ENCODE assay signal across 1 cellular context in genomic region chr7:24756545-24756988, GRCh38.
TF ChIP-seq lines count a peak whose summit lies in the region.

No MANE protein-coding gene starts in this region.

TF ChIP-seq in HepG2, 621 proteins besides CTCF, POLR2A, EP300 and RAD21 (continued from another document):
- TF ChIP-seq ZNF788 (CRISPR knock-in tag; IDR thresholded peaks at IDR 0.05; ENCODE audit: borderline replicate concordance) = no peak
- no peak for TF ChIP-seq AKAP8 (CRISPR knock-in tag; IDR thresholded peaks at IDR 0.05)
- no peak for TF ChIP-seq SRSF9 (IDR thresholded peaks at IDR 0.05; ENCODE audit: borderline replicate concordance, insufficient read depth, low read depth, low read length, poor library complexity, severe bottlenecking)
- no peak for TF ChIP-seq U2AF1 (optimal IDR thresholded peaks at IDR 0.05; ENCODE audit: low read depth, low read length)
- TF ChIP-seq MEIS2 (CRISPR knock-in tag; IDR thresholded peaks at IDR 0.05) = no peak
- no peak for TF ChIP-seq NR2F2 (IDR thresholded peaks at IDR 0.05; ENCODE audit: borderline replicate concordance, low read depth)
- no peak for TF ChIP-seq SAP130 (CRISPR knock-in tag; IDR thresholded peaks at IDR 0.05; ENCODE audit: low read depth)
- no peak for TF ChIP-seq REPIN1 (CRISPR knock-in tag; IDR thresholded peaks at IDR 0.05; ENCODE audit: borderline replicate concordance, low read depth)
- no peak for TF ChIP-seq ZNF781 (CRISPR knock-in tag; IDR thresholded peaks at IDR 0.05; ENCODE audit: borderline replicate concordance, not compliant biosample characterization)
- TF ChIP-seq WIZ (CRISPR knock-in tag; IDR thresholded peaks at IDR 0.05) = 0 out of 2 replicates have a peak, but pooled peaks have one; percentile 41
- TF ChIP-seq ZNF512 (CRISPR knock-in tag; IDR thresholded peaks at IDR 0.05) = no peak
- TF ChIP-seq SALL2 (CRISPR knock-in tag; IDR thresholded peaks at IDR 0.05) = no peak
- TF ChIP-seq PRPF4 (IDR thresholded peaks at IDR 0.05; ENCODE audit: low read depth, low read length, poor library complexity, severe bottlenecking) = no peak
- TF ChIP-seq MED1 (CRISPR knock-in tag; IDR thresholded peaks at IDR 0.05) = no peak
- 0 out of 2 replicates have a peak, but pooled peaks have one; percentile 47 for TF ChIP-seq ZSCAN29 (CRISPR knock-in tag; conservative IDR thresholded peaks at IDR 0.05)
- peak; percentile 19; the same call in 1 of the 2 replicates for TF ChIP-seq ZNF292 (CRISPR knock-in tag; IDR thresholded peaks at IDR 0.05; ENCODE audit: borderline replicate concordance, low read depth)
- TF ChIP-seq ASH2L (IDR thresholded peaks at IDR 0.05; ENCODE audit: insufficient read length, low read depth, low read length) = no peak
- TF ChIP-seq SCMH1 (CRISPR knock-in tag; IDR thresholded peaks at IDR 0.05; ENCODE audit: borderline replicate concordance) = no peak
- TF ChIP-seq FLYWCH1 (CRISPR knock-in tag; IDR thresholded peaks at IDR 0.05) = no peak
- TF ChIP-seq ZNF496 (CRISPR knock-in tag; IDR thresholded peaks at IDR 0.05; ENCODE audit: insufficient replicate concordance) = no peak
- no peak for TF ChIP-seq DDIT3 (CRISPR knock-in tag; IDR thresholded peaks at IDR 0.05)
- TF ChIP-seq RAD51 (IDR thresholded peaks at IDR 0.05; ENCODE audit: borderline replicate concordance) = no peak
- TF ChIP-seq ZNF605 (CRISPR knock-in tag; IDR thresholded peaks at IDR 0.05) = 0 out of 2 replicates have a peak, but pooled peaks have one; percentile 50
- no peak for TF ChIP-seq ZNF44 (CRISPR knock-in tag; IDR thresholded peaks at IDR 0.05)
- TF ChIP-seq ZNF232 (CRISPR knock-in tag; IDR thresholded peaks at IDR 0.05; ENCODE audit: borderline replicate concordance) = 0 out of 2 replicates have a peak, but pooled peaks have one; percentile 9
- TF ChIP-seq MAX (IDR thresholded peaks at IDR 0.05) = peak; percentile 78
- no peak for TF ChIP-seq PRDM4 (CRISPR knock-in tag; IDR thresholded peaks at IDR 0.05; ENCODE audit: borderline replicate concordance)
- TF ChIP-seq ZNF543 (CRISPR knock-in tag; IDR thresholded peaks at IDR 0.05) = 0 out of 2 replicates have a peak, but pooled peaks have one; percentile 50
- TF ChIP-seq ZNF800 (CRISPR knock-in tag; IDR thresholded peaks at IDR 0.05) = no peak
- TF ChIP-seq RFX3 (CRISPR knock-in tag; IDR thresholded peaks at IDR 0.05) = no peak
- TF ChIP-seq ZNF547 (CRISPR knock-in tag; IDR thresholded peaks at IDR 0.05) = 0 out of 2 replicates have a peak, but pooled peaks have one; percentile 9
- TF ChIP-seq ZNF710 (CRISPR knock-in tag; IDR thresholded peaks at IDR 0.05; ENCODE audit: borderline replicate concordance) = no peak
- TF ChIP-seq ZNF501 (CRISPR knock-in tag; IDR thresholded peaks at IDR 0.05) = no peak
- no peak for TF ChIP-seq ZNF550 (CRISPR knock-in tag; IDR thresholded peaks at IDR 0.05; ENCODE audit: borderline replicate concordance)
- no peak for TF ChIP-seq MXD4 (CRISPR knock-in tag; IDR thresholded peaks at IDR 0.05)
